ENCODE assay signal across 12 cellular contexts in the genomic region with DNA sequence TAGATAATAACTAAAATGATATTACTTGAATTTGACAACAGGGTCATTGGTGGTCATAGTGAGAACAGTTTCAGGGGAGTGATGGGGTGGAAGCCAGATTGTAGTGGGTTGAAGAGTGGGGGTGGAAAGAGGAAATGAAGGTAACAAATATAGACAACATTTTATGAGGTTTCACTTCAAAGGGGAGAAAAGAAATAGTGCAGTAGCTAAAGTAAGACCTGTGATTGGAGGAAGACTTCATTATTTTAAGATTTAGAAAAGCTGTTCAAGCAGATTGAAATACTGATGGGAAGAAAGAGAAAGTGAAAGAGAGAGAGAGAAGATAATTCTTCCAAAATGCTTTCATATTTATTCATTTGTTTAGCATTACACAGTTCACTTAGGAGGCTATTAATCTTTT. TPM values are rescaled to one million over a fixed set of nuclear protein-coding genes. Genes with fewer than 3 reads are reported as not detected.
DNase-seq lines count a peak whose midpoint lies in the region; ATAC-seq and TF ChIP-seq lines count a peak whose summit lies in the region.
"Had no signal": no experiment of that assay in that cellular context is flagged by ENCODE, and none has a peak within 500 bp of the region (broad histone marks: within the 10 kb centered on the region; RNA-seq: fewer than 3 reads in every experiment).

No MANE protein-coding gene starts in this region.

- peak; percentile 83 for ATAC-seq in GM21786 (IDR thresholded peaks at IDR 0.05; ENCODE audit: unreplicated experiment)
- peak; percentile 63 to 83 for ATAC-seq in naive thymus-derived CD8-positive, alpha-beta T cell
- ATAC-seq: A549 had no signal

- TF ChIP-seq CTCF in transverse colon (IDR thresholded peaks at IDR 0.05), result no peak

- H3K4me3 Mint-ChIP-seq in activated CD4-positive, alpha-beta T cell treated with anti-CD3 and anti-CD28 coated beads, Interleukin-2, amount 10 ng/mL, durations not matched to agents 7 days and 5 days, result peak overlapping the region; percentile 52
- H3K4me3 Mint-ChIP-seq in IgD-negative memory B cell, result peak overlapping the region in 2 of 4 donors; percentile 58 to 79
- H3K4me3 Mint-ChIP-seq in naive thymus-derived CD8-positive, alpha-beta T cell, result peak overlapping the region; percentile 51 to 81 (median 75)

- no peak overlapping the region for H3K4me3 ChIP-seq in transverse colon
- H3K4me3 ChIP-seq: A549 had no signal

- CTCF ChIA-PET in activated CD4-positive, alpha-beta T cell treated with anti-CD3 and anti-CD28 coated beads, Interleukin-2, amount 10 ng/mL, durations not matched to agents 7 days and 5 days (lab: Charles Lee), result interaction anchor here (0.8 to 1.6 kb wide), 5 partner anchors 9 to 78 kb away, joined by 3 to 6 read pairs (median 3); no protein-coding TSS in a partner anchor

- H3K27me3 ChIP-seq in transverse colon, result no peaks in the 10 kb centered on the region

- no peak for TF ChIP-seq POLR2A in transverse colon (IDR thresholded peaks at IDR 0.05)

- no peaks in the 10 kb centered on the region for H3K9me3 Mint-ChIP-seq in activated CD4-positive, alpha-beta T cell treated with anti-CD3 and anti-CD28 coated beads, Interleukin-2, amount 10 ng/mL, durations not matched to agents 7 days and 5 days
- H3K9me3 Mint-ChIP-seq in IgD-negative memory B cell, result no peaks in the 10 kb centered on the region
- H3K9me3 Mint-ChIP-seq in naive thymus-derived CD8-positive, alpha-beta T cell, result peaks cover 0 to 1% (median 0%) of the 10 kb centered on the region in 9 donors

- no peaks in the 10 kb centered on the region for H3K9me3 ChIP-seq in transverse colon
- H3K9me3 ChIP-seq: A549 had no signal

- POLR2A ChIA-PET in activated CD4-positive, alpha-beta T cell treated with anti-CD3 and anti-CD28 coated beads, Interleukin-2, amount 10 ng/mL, durations not matched to agents 7 days and 5 days (lab: Charles Lee), result interaction anchor here (0.6 kb wide), 1 partner anchor 107 kb away, joined by 3 read pairs; no protein-coding TSS in a partner anchor
- POLR2A ChIA-PET in naive thymus-derived CD8-positive, alpha-beta T cell (lab: Charles Lee), result interaction anchor here (1.4 kb wide), 1 partner anchor 27 kb away, joined by 3 read pairs; no protein-coding TSS in a partner anchor

- peak overlapping the region; percentile 85 for H3K27ac Mint-ChIP-seq in activated CD4-positive, alpha-beta T cell treated with anti-CD3 and anti-CD28 coated beads, Interleukin-2, amount 10 ng/mL, durations not matched to agents 7 days and 5 days
- peak overlapping the region in 2 of 3 donors; percentile 0 to 24 for H3K27ac Mint-ChIP-seq in IgD-negative memory B cell
- peak overlapping the region; percentile 39 to 84 (median 72) for H3K27ac Mint-ChIP-seq in naive thymus-derived CD8-positive, alpha-beta T cell

- intact Hi-C loops in transverse colon (cut with DNase I; ENCODE audit: low total_unique reads), result no loop called here

- DNase-seq in activated CD4-positive, alpha-beta T cell treated with anti-CD3 and anti-CD28 coated beads, Interleukin-2, amount 10 ng/mL, durations not matched to agents 7 days and 5 days, result no peak
- no peak for DNase-seq in activated CD4-positive, alpha-beta T cell treated with anti-CD3 and anti-CD28 coated beads for 1 hour
- DNase-seq in naive thymus-derived CD8-positive, alpha-beta T cell, result peak in 3 of 10 donors; percentile 18 to 44 (median 41)
- DNase-seq in AG20443 (ENCODE audit: low spot score) (no peak), transverse colon (no peak), NCI-H1092 (lab: John Stamatoyannopoulos, UW) (no peak)
- DNase-seq: GOT3, NCI-H69 had no signal

- no peaks in the 10 kb centered on the region for H3K27me3 Mint-ChIP-seq in activated CD4-positive, alpha-beta T cell treated with anti-CD3 and anti-CD28 coated beads, Interleukin-2, amount 10 ng/mL, durations not matched to agents 7 days and 5 days
- H3K27me3 Mint-ChIP-seq in IgD-negative memory B cell, result no peaks in the 10 kb centered on the region
- H3K27me3 Mint-ChIP-seq in naive thymus-derived CD8-positive, alpha-beta T cell, result no peaks in the 10 kb centered on the region

- H3K36me3 Mint-ChIP-seq in activated CD4-positive, alpha-beta T cell treated with anti-CD3 and anti-CD28 coated beads, Interleukin-2, amount 10 ng/mL, durations not matched to agents 7 days and 5 days (ENCODE audit: low read depth), result peaks cover 5% of the 10 kb centered on the region
- H3K36me3 Mint-ChIP-seq in IgD-negative memory B cell, result no peaks in the 10 kb centered on the region
- H3K36me3 Mint-ChIP-seq in naive thymus-derived CD8-positive, alpha-beta T cell, result no peaks in the 10 kb centered on the region

- no peak overlapping the region for H3K27ac ChIP-seq in transverse colon
- H3K27ac ChIP-seq: A549 had no signal

- in situ Hi-C loops in transverse colon (cut with MboI; ENCODE audit: low pct_ligation_motif_present in 1 of 4, low pct_unique_long_range_greater_than_20kb in 1 of 4, low sequenced_read_pairs in 3 of 4), result no loop called here

- no peaks in the 10 kb centered on the region for H3K36me3 ChIP-seq in transverse colon

- peaks cover 29% of the 10 kb centered on the region for H3K4me1 Mint-ChIP-seq in activated CD4-positive, alpha-beta T cell treated with anti-CD3 and anti-CD28 coated beads, Interleukin-2, amount 10 ng/mL, durations not matched to agents 7 days and 5 days
- peaks cover 20 to 25% (median 21%) of the 10 kb centered on the region in 3 donors for H3K4me1 Mint-ChIP-seq in IgD-negative memory B cell
- peaks cover 23 to 33% (median 29%) of the 10 kb centered on the region in 4 donors for H3K4me1 Mint-ChIP-seq in naive thymus-derived CD8-positive, alpha-beta T cell

- TF ChIP-seq EP300 in transverse colon (IDR thresholded peaks at IDR 0.05; ENCODE audit: low read depth), result no peak

- peaks cover 0 to 6% (median 0%) of the 10 kb centered on the region in 4 donors for H3K4me1 ChIP-seq in transverse colon
- H3K4me1 ChIP-seq: A549 had no signal

RNA-seq across cellular contexts. Expression of a gene that starts 52.0 kb away (rescaled TPM):
- 10 to 100 TPM; 67.0 to 73.3 TPM for total RNA-seq in activated CD4-positive, alpha-beta T cell treated with anti-CD3 and anti-CD28 coated beads, Interleukin-2, amount 10 ng/mL, durations not matched to agents 7 days and 5 days
- polyA plus RNA-seq in IgD-negative memory B cell, result 55.9 TPM
- 10 to 100 TPM; 74.7 to 78.7 TPM for total RNA-seq in naive thymus-derived CD8-positive, alpha-beta T cell
- 10 to 100 TPM; 55.6 to 67.9 (median 66.4) TPM for polyA plus RNA-seq in naive thymus-derived CD8-positive, alpha-beta T cell
- 10 to 100 TPM in 3 of 4 donors, 1 to 10 TPM in 1; 2.9 to 22.4 (median 10.9) TPM for total RNA-seq in transverse colon
- total RNA-seq: lung microvascular endothelial cell had no signal
- polyA plus RNA-seq: A549 had no signal

Comparison
In these comparisons a context has a peak if more than half of its experiments do, and no peak if none do; other contexts are left out.
1. H3K27ac Mint-ChIP-seq: peak in every context shown above with its lines; median percentile 85 in activated CD4-positive, alpha-beta T cell treated with anti-CD3 and anti-CD28 coated beads, Interleukin-2, amount 10 ng/mL, durations not matched to agents 7 days and 5 days; 72 in naive thymus-derived CD8-positive, alpha-beta T cell; 12 in IgD-negative memory B cell.